In the genomic region with DNA sequence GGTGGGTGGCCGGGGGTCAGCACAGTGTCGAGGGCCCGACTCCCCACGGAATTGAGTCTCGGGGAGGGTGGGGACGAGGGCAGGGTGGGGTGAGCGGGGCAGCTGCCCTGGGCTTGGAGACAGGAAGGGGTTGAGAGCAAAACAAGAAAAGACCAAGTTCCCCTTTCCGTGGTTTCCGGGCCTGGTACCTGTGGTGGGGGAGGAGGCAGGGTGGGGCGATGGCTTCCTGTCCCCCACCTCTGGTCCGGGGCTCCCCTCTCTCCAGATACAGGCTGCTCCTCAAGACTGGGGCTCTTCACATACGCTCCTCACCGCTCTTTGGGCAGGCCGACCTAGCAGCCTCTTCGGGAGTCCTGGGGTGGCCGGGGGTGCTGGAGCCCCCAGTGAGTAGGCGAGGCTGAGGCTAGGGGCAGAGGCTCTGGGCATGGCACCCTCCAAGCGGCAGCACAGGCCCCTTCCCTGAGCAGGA, we compare ENCODE assay signal across 8 cellular contexts. TPM values are rescaled to one million over a fixed set of nuclear protein-coding genes. Genes with fewer than 3 reads are reported as not detected.
A peak's percentile ranks its signal among the peaks of the same experiment; 100 is the strongest.
DNase-seq lines count a peak whose midpoint lies in the region; ATAC-seq and TF ChIP-seq lines count a peak whose summit lies in the region.

No MANE protein-coding gene starts in this region.

- no peak overlapping the region for H2BK5ac ChIP-seq in mesendoderm (ENCODE audit: low read length)

- BruUV-seq in MCF 10A (replicated peaks; lab: Mats Ljungman, UMichigan) = no TSS peak

- no peaks in the 10 kb centered on the region for H3K9me3 Mint-ChIP-seq in MCF 10A (ENCODE audit: unreplicated experiment)

- no peak overlapping the region for H2AK5ac ChIP-seq in mesendoderm (ENCODE audit: low read length)

- H3K4ac ChIP-seq in mesendoderm (ENCODE audit: low read depth, low read length) = no peak overlapping the region

- ATAC-seq in GM18519 (IDR thresholded peaks at IDR 0.05; ENCODE audit: low FRiP score, unreplicated experiment) = peak; percentile 8
- ATAC-seq in HG03066 (IDR thresholded peaks at IDR 0.05; ENCODE audit: low read depth, unreplicated experiment) = peak; percentile 40

- H3K27ac Mint-ChIP-seq in MCF 10A (ENCODE audit: low read depth, unreplicated experiment) = no peak overlapping the region

- H3K79me1 ChIP-seq in mesendoderm (ENCODE audit: low read length) = no peaks in the 10 kb centered on the region

- H2BK120ac ChIP-seq in mesendoderm (ENCODE audit: low read depth, low read length) = no peak overlapping the region

- peak overlapping the region; percentile 46 for H3K4me3 Mint-ChIP-seq in MCF 10A (ENCODE audit: unreplicated experiment)

- TF ChIP-seq CTCF in MCF 10A (IDR thresholded peaks at IDR 0.05; ENCODE audit: unreplicated experiment) = no peak

- H3K27me3 ChIP-seq in mesendoderm (ENCODE audit: insufficient read depth, low read length, poor library complexity) = no peaks in the 10 kb centered on the region

- CTCF ChIA-PET in MCF 10A (lab: Yijun Ruan, JAX) = interaction anchor here (0.7 kb wide), 1 partner anchor 72 kb away, joined by 5 read pairs; no protein-coding TSS in a partner anchor

- peak overlapping the region; percentile 10 for H3K4me2 ChIP-seq in mesendoderm (ENCODE audit: low read length)

- no peak overlapping the region for H2BK15ac ChIP-seq in mesendoderm (replicated peaks; ENCODE audit: low read depth)

- no CpG with 5 or more reads among the region's 18 CpGs for WGBS in mesendoderm (ENCODE audit: extremely low coverage, insufficient coverage, low lambda C conversion rate)

- peak overlapping the region; percentile 60 for H3K56ac ChIP-seq in mesendoderm (ENCODE audit: low read length)

- H3K79me2 ChIP-seq in mesendoderm (ENCODE audit: control insufficient read depth, insufficient read depth, low read length) = no peaks in the 10 kb centered on the region

- peak; percentile 75 for DNase-seq in UCSD-AML1 (lab: John Stamatoyannopoulos, UW; ENCODE audit: unreplicated experiment)
- DNase-seq in MCF 10A (ENCODE audit: unreplicated experiment) = no peak
- no peak for DNase-seq in mesendoderm
- DNase-seq in stimulated activated CD8-positive, alpha-beta memory T cell treated with anti-CD3 and anti-CD28 coated beads, Interleukin-4, amount 100 ng/mL, for 24 hours (ENCODE audit: low read depth) = peak; percentile 59
- DNase-seq in NCI-H1105 treated with DMSO at 0.1 percent for 48 hours (lab: John Stamatoyannopoulos, UW) = no peak
- DNase-seq in NCI-H526 (lab: John Stamatoyannopoulos, UW) = no peak

- H3K36me3 ChIP-seq in mesendoderm (ENCODE audit: control insufficient read depth, insufficient read depth, low read length) = no peaks in the 10 kb centered on the region

- no peak overlapping the region for H3K18ac ChIP-seq in mesendoderm (ENCODE audit: low read length)

- POLR2A ChIA-PET in MCF 10A (lab: Yijun Ruan, JAX) = interaction anchor here (0.7 to 1.5 kb wide), 7 partner anchors 18 to 131 kb away, joined by 3 to 7 read pairs (median 3); a partner anchor contains a TSS

- peaks cover 4% of the 10 kb centered on the region for H3K4me1 Mint-ChIP-seq in MCF 10A (ENCODE audit: insufficient read depth, unreplicated experiment)

- no peaks in the 10 kb centered on the region for H3K27me3 Mint-ChIP-seq in MCF 10A (ENCODE audit: insufficient read depth, unreplicated experiment)

- H4K8ac ChIP-seq in mesendoderm (ENCODE audit: low read depth, low read length) = no peak overlapping the region

- H3K9ac ChIP-seq in mesendoderm (ENCODE audit: low read length) = peak overlapping the region; percentile 45

- H3K4me3 ChIP-seq in mesendoderm (ENCODE audit: low read length) = no peak overlapping the region

- H3K27ac ChIP-seq in mesendoderm (ENCODE audit: low read depth, low read length) = no peak overlapping the region

- no peaks in the 10 kb centered on the region for H3K36me3 Mint-ChIP-seq in MCF 10A (ENCODE audit: insufficient read depth, unreplicated experiment)

- no peak overlapping the region for H4K5ac ChIP-seq in mesendoderm (ENCODE audit: low read length)

- no peak overlapping the region for H3K23ac ChIP-seq in mesendoderm (ENCODE audit: low read length)

- intact Hi-C loops in MCF 10A (cut with micrococcal nuclease) = no loop called here

- no peaks in the 10 kb centered on the region for H3K4me1 ChIP-seq in mesendoderm (ENCODE audit: control insufficient read depth, low read depth, low read length)

RNA-seq across cellular contexts. Expression of a gene that starts 0.6 kb away (rescaled TPM):
- total RNA-seq in MCF 10A (2022) = 0.83 and 1.9 TPM in 2 replicates
- 6.3 TPM for polyA plus RNA-seq in mesendoderm (2013, experiment 1 of 2)
- 6.9 TPM for polyA plus RNA-seq in mesendoderm (2013, experiment 2 of 2)

RNA-seq across cellular contexts. Expression of a gene that starts 9.5 kb away (rescaled TPM):
- 132 and 133 TPM in 2 replicates for total RNA-seq in MCF 10A (2022)
- 642 TPM for polyA plus RNA-seq in mesendoderm (2013, experiment 1 of 2)
- 651 TPM for polyA plus RNA-seq in mesendoderm (2013, experiment 2 of 2)

RNA-seq across cellular contexts. Expression of a gene that starts 9.7 kb away (rescaled TPM):
- total RNA-seq in MCF 10A (2022) = 21.4 and 37.1 TPM in 2 replicates
- 7.2 TPM for polyA plus RNA-seq in mesendoderm (2013, experiment 1 of 2)
- 5.1 TPM for polyA plus RNA-seq in mesendoderm (2013, experiment 2 of 2)

RNA-seq across cellular contexts. Expression of a gene that starts 15.1 kb away (rescaled TPM):
- 13.4 TPM in 2 replicates for total RNA-seq in MCF 10A (2022)
- polyA plus RNA-seq in mesendoderm (2013, experiment 1 of 2) = 12.0 TPM
- 11.4 TPM for polyA plus RNA-seq in mesendoderm (2013, experiment 2 of 2)

Comparison
In these comparisons a context has a peak if more than half of its experiments do, and no peak if none do; other contexts are left out.
1. DNase-seq: peak in UCSD-AML1 (single experiment) and stimulated activated CD8-positive, alpha-beta memory T cell treated with anti-CD3 and anti-CD28 coated beads, Interleukin-4, amount 100 ng/mL, for 24 hours (single experiment); none in MCF 10A (single experiment), mesendoderm (single experiment), NCI-H1105 treated with DMSO at 0.1 percent for 48 hours (single experiment) and NCI-H526 (0 of 2).